Comparison of ENCODE assay signal across 19 cellular contexts in genomic region chr18:73717570-73717969, GRCh38.
DNase-seq lines count a peak whose midpoint lies in the region; ATAC-seq and TF ChIP-seq lines count a peak whose summit lies in the region.
"Had no signal": no experiment of that assay in that cellular context is flagged by ENCODE, and none has a peak within 500 bp of the region (broad histone marks: within the 10 kb centered on the region; RNA-seq: fewer than 3 reads in every experiment).

No MANE protein-coding gene starts in this region.

- TF ChIP-seq POLR2A in uterus (IDR thresholded peaks at IDR 0.05), result no peak

- H3K9me3 Mint-ChIP-seq in type B pancreatic cell, result no peaks in the 10 kb centered on the region
- H3K9me3 Mint-ChIP-seq in effector memory CD8-positive, alpha-beta T cell, result peaks cover 5 to 14% of the 10 kb centered on the region in 2 donors

- no peaks in the 10 kb centered on the region for H3K4me1 ChIP-seq in uterus
- H3K4me1 ChIP-seq: ascending aorta, colonic mucosa, esophagus muscularis mucosa, left lung, parathyroid adenoma had no signal

- no peak for ATAC-seq in effector memory CD8-positive, alpha-beta T cell (replicated peaks)
- ATAC-seq: left lung had no signal

- H3K36me3 ChIP-seq in uterus, result no peaks in the 10 kb centered on the region
- H3K36me3 ChIP-seq: ascending aorta, colonic mucosa, esophagus muscularis mucosa, left lung had no signal

- peaks cover 2% of the 10 kb centered on the region for H3K27me3 Mint-ChIP-seq in type B pancreatic cell
- H3K27me3 Mint-ChIP-seq in effector memory CD8-positive, alpha-beta T cell, result no peaks in the 10 kb centered on the region

- peak overlapping the region; percentile 65 for H3K27ac Mint-ChIP-seq in type B pancreatic cell
- H3K27ac Mint-ChIP-seq in effector memory CD8-positive, alpha-beta T cell, result no peak overlapping the region

- intact Hi-C loops in uterus (cut with DNase I; ENCODE audit: low total_unique reads), result no loop called here

- H3K27ac ChIP-seq in epithelial cell of prostate (peak overlapping the region; percentile 80), uterus (no peak overlapping the region)
- H3K27ac ChIP-seq: ascending aorta, C4-2B, colonic mucosa, esophagus muscularis mucosa, left lung, parathyroid adenoma had no signal

- H3K4me3 ChIP-seq in uterus, result no peak overlapping the region
- H3K4me3 ChIP-seq: ascending aorta, colonic mucosa, esophagus muscularis mucosa, left lung had no signal

- no peaks in the 10 kb centered on the region for H3K36me3 Mint-ChIP-seq in type B pancreatic cell
- H3K36me3 Mint-ChIP-seq in effector memory CD8-positive, alpha-beta T cell (ENCODE audit: insufficient read depth), result no peaks in the 10 kb centered on the region

- H3K27me3 ChIP-seq in uterus, result no peaks in the 10 kb centered on the region
- H3K27me3 ChIP-seq: ascending aorta, colonic mucosa, left lung had no signal

- no peaks in the 10 kb centered on the region for H3K9me3 ChIP-seq in uterus
- H3K9me3 ChIP-seq: ascending aorta, colonic mucosa, esophagus muscularis mucosa had no signal

- H3K4me3 Mint-ChIP-seq in type B pancreatic cell, result no peak overlapping the region
- H3K4me3 Mint-ChIP-seq in effector memory CD8-positive, alpha-beta T cell, result no peak overlapping the region

- H3K4me1 Mint-ChIP-seq in type B pancreatic cell (ENCODE audit: unreplicated experiment), result no peaks in the 10 kb centered on the region
- no peaks in the 10 kb centered on the region for H3K4me1 Mint-ChIP-seq in effector memory CD8-positive, alpha-beta T cell (ENCODE audit: low read depth in 2 of 2)

- DNase-seq in ELR (ENCODE audit: low read depth) (peak; percentile 64), RPMI7951 (ENCODE audit: low read depth) (peak; percentile 59), epithelial cell of prostate (ENCODE audit: low read depth, low spot score) (no peak), type B pancreatic cell (ENCODE audit: extremely low spot score, unreplicated experiment) (no peak), pons (ENCODE audit: low spot score) (no peak), uterus (no peak)
- no peak for DNase-seq in effector memory CD8-positive, alpha-beta T cell
- DNase-seq: activated CD4-positive, alpha-beta T cell treated with anti-CD3 and anti-CD28 coated beads for 4 hours; activated naive CD4-positive, alpha-beta T cell treated with Interleukin-2 at 50 U/mL for 16 hours; colonic mucosa; DND-41; Karpas-422; left lung; NCI-H1436 treated with DMSO at 0.1 percent for 48 hours; NCI-H226 had no signal

- no peak for TF ChIP-seq CTCF in type B pancreatic cell (conservative IDR thresholded peaks at IDR 0.05)
- TF ChIP-seq CTCF in uterus (IDR thresholded peaks at IDR 0.05), result no peak

Comparison
In these comparisons a context has a peak if more than half of its experiments do, and no peak if none do; other contexts are left out.
1. DNase-seq: peak in ELR (single experiment) and RPMI7951 (single experiment); none in epithelial cell of prostate (single experiment), type B pancreatic cell (single experiment), effector memory CD8-positive, alpha-beta T cell (0 of 3), pons (single experiment) and uterus (0 of 2).